ENCODE assay signal across 21 cellular contexts in the genomic region with DNA sequence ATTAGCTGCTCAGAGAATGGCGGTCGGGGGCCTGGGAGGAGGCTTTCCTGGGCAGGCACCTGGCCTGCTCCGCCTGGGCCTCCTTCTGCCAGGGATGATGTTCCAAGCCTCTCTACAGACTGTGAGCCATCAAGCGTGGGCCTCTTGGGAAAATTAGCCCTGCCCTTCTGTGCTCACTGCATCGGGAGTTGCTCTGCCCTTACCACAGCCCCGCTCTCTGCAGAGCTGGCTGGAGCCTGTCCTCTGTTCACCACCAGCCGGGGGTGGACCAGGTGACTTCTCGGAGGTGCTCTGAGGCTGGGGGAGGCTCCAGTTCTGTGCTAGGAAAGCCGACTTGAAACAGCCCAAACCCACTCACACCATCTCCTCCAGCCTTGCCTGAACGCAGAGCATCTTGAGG. TPM values are rescaled to one million over a fixed set of nuclear protein-coding genes. Genes with fewer than 3 reads are reported as not detected.
DNase-seq lines count a peak whose midpoint lies in the region; TF ChIP-seq lines count a peak whose summit lies in the region.
"Had no signal": no experiment of that assay in that cellular context is flagged by ENCODE, and none has a peak within 500 bp of the region (broad histone marks: within the 10 kb centered on the region; RNA-seq: fewer than 3 reads in every experiment).

No MANE protein-coding gene starts in this region.

- H3K27ac ChIP-seq in cingulate gyrus (ENCODE audit: low read depth, low read length) (peak overlapping the region; percentile 98), thyroid gland (no peak overlapping the region)
- H3K27ac ChIP-seq: brain microvascular endothelial cell, heart left ventricle, psoas muscle, spleen had no signal

- H3K4me3 ChIP-seq in thyroid gland (replicated peaks in 1 of 3), result no peak overlapping the region
- H3K4me3 ChIP-seq: heart left ventricle, mucosa of descending colon, psoas muscle, spleen had no signal

- intact Hi-C loops in thyroid gland (cut with DNase I), result no loop called here

- TF ChIP-seq CTCF in thyroid gland (IDR thresholded peaks at IDR 0.05), result no peak

- no peaks in the 10 kb centered on the region for H3K4me1 ChIP-seq in thyroid gland
- H3K4me1 ChIP-seq: heart left ventricle, psoas muscle, spleen had no signal

- WGBS in thyroid gland, 2 donors, result 38 to 49% methylated on average over 9 to 10 of the region's 10 CpGs

- H3K27me3 ChIP-seq in thyroid gland, result no peaks in the 10 kb centered on the region
- H3K27me3 ChIP-seq: brain microvascular endothelial cell, heart left ventricle, spleen had no signal

- no peak for TF ChIP-seq POLR2A in thyroid gland (IDR thresholded peaks at IDR 0.05)

- H3K9me3 ChIP-seq in thyroid gland, result no peaks in the 10 kb centered on the region
- H3K9me3 ChIP-seq: heart left ventricle, mucosa of descending colon, psoas muscle, spleen had no signal

- H3K36me3 ChIP-seq in thyroid gland, result no peaks in the 10 kb centered on the region
- H3K36me3 ChIP-seq: brain microvascular endothelial cell, heart left ventricle, spleen had no signal

- peak; percentile 57 for DNase-seq in NCI-H345 (lab: John Stamatoyannopoulos, UW)
- DNase-seq in NCI-H345 treated with DMSO at 0.1 percent for 48 hours (lab: John Stamatoyannopoulos, UW; ENCODE audit: unreplicated experiment), result no peak
- DNase-seq in NCI-H2171 (lab: John Stamatoyannopoulos, UW), result peak; percentile 95
- DNase-seq in thyroid gland, result peak; percentile 68 to 79
- DNase-seq in dermis blood vessel endothelial cell, result no peak
- no peak for DNase-seq in NAMALWA (ENCODE audit: low spot score)
- no peak for DNase-seq in NCI-H146 treated with DMSO at 0.1 percent for 48 hours (lab: John Stamatoyannopoulos, UW; ENCODE audit: unreplicated experiment)
- DNase-seq: 8988T; activated CD4-positive, alpha-beta T cell treated with anti-CD3 and anti-CD28 coated beads for 48 hours; brain microvascular endothelial cell; heart left ventricle; HFFc6; mucosa of descending colon; NCI-H2029; psoas muscle; SIG-M5; spleen; stimulated activated CD4-positive, alpha-beta T cell treated with anti-CD3 and anti-CD28 coated beads, Interleukin-4, amount 100 ng/mL, for 24 hours; stimulated activated naive CD8-positive, alpha-beta T cell treated with anti-CD3 and anti-CD28 coated beads, Interleukin-15, amount 100 ng/mL, for 72 hours; T-cell had no signal

RNA-seq across cellular contexts. Expression of a gene that starts 24.2 kb away (rescaled TPM):
- total RNA-seq in thyroid gland, result 1 to 10 TPM in 3 of 4 donors, under 1 TPM in 1; 0.83 to 3.9 (median 1.6) TPM
- total RNA-seq in dermis blood vessel endothelial cell, result 0.88 and 1.4 TPM in 2 replicates

Comparison
In these comparisons a context has a peak if more than half of its experiments do, and no peak if none do; other contexts are left out.
1. DNase-seq: peak in NCI-H345 (single experiment), NCI-H2171 (single experiment) and thyroid gland (2 of 2); none in NCI-H345 treated with DMSO at 0.1 percent for 48 hours (single experiment), dermis blood vessel endothelial cell (single experiment), NAMALWA (single experiment) and NCI-H146 treated with DMSO at 0.1 percent for 48 hours (single experiment).